Comparison of ENCODE assay signal across 8 cellular contexts in genomic region chr6:100880901-100881706, GRCh38. TPM values are rescaled to one million over a fixed set of nuclear protein-coding genes. Genes with fewer than 3 reads are reported as not detected.
DNase-seq lines count a peak whose midpoint lies in the region; ATAC-seq and TF ChIP-seq lines count a peak whose summit lies in the region.

ASCC3 (minus strand) TSS chr6:100881329; CDS start chr6:100867997, 13,332 bp downstream.

- H3K4me1 Mint-ChIP-seq in activated T-helper 1 cell treated with anti-CD3 and anti-CD28 coated beads, Interleukin-12 subunit alpha, Interleukin-12 subunit beta, Interleukin-2, Interleukin-4 antibody, amounts not matched to agents 30 ng/mL and 10 ng/mL and 1 ng/mL, durations not matched to agents 14 hours and 24 hours and 36 hours (ENCODE audit: low read depth), result peaks cover 47% of the 10 kb centered on the region
- H3K4me1 Mint-ChIP-seq in natural killer cell, result peaks cover 29 to 48% of the 10 kb centered on the region in 2 donors

- H3K9me3 ChIP-seq in DOHH2 (ENCODE audit: control insufficient read depth, insufficient read depth, low read length), result peaks cover 2% of the 10 kb centered on the region; the same call in 1 of the 2 replicates
- H3K9me3 ChIP-seq in fibroblast of lung (ENCODE audit: control insufficient read depth, insufficient read depth, low read depth, low read length), result no peaks in the 10 kb centered on the region

- TF ChIP-seq CTCF in DOHH2 (IDR thresholded peaks at IDR 0.05; ENCODE audit: low read depth, low read length, poor library complexity, severe bottlenecking) (no peak), KMS-11 (conservative IDR thresholded peaks at IDR 0.05; ENCODE audit: low read depth, low read length) (no peak), fibroblast of lung (conservative IDR thresholded peaks at IDR 0.05 in 1 of 2, IDR thresholded peaks at IDR 0.05 in 1 of 2; ENCODE audit: low read depth in 1 of 2, low read length in 2 of 2) (no peak), natural killer cell (IDR thresholded peaks at IDR 0.05) (no peak)

- peaks cover 19% of the 10 kb centered on the region for H3K36me3 Mint-ChIP-seq in activated T-helper 1 cell treated with anti-CD3 and anti-CD28 coated beads, Interleukin-12 subunit alpha, Interleukin-12 subunit beta, Interleukin-2, Interleukin-4 antibody, amounts not matched to agents 30 ng/mL and 10 ng/mL and 1 ng/mL, durations not matched to agents 14 hours and 24 hours and 36 hours (ENCODE audit: low read depth)
- no peaks in the 10 kb centered on the region for H3K36me3 Mint-ChIP-seq in natural killer cell

- peaks cover 32% of the 10 kb centered on the region for H3K36me3 ChIP-seq in DOHH2 (ENCODE audit: control insufficient read depth, low read length)
- no peaks in the 10 kb centered on the region for H3K36me3 ChIP-seq in KMS-11 (ENCODE audit: insufficient read depth)
- H3K36me3 ChIP-seq in fibroblast of lung (ENCODE audit: control insufficient read depth, insufficient read depth, low read length), result no peaks in the 10 kb centered on the region

- H3K79me2 ChIP-seq in DOHH2 (ENCODE audit: control insufficient read depth, low read length) (peaks cover 63% of the 10 kb centered on the region), KMS-11 (ENCODE audit: insufficient read depth, low read depth) (peaks cover 41% of the 10 kb centered on the region), fibroblast of lung (ENCODE audit: control insufficient read depth, insufficient read depth, low read length) (peaks cover 48% of the 10 kb centered on the region)

- H3K27me3 Mint-ChIP-seq in activated T-helper 1 cell treated with anti-CD3 and anti-CD28 coated beads, Interleukin-12 subunit alpha, Interleukin-12 subunit beta, Interleukin-2, Interleukin-4 antibody, amounts not matched to agents 30 ng/mL and 10 ng/mL and 1 ng/mL, durations not matched to agents 14 hours and 24 hours and 36 hours (ENCODE audit: insufficient read depth), result peaks cover 3% of the 10 kb centered on the region
- H3K27me3 Mint-ChIP-seq in natural killer cell (ENCODE audit: low read depth in 2 of 2), result no peaks in the 10 kb centered on the region

- H3K4me3 ChIP-seq in DOHH2 (ENCODE audit: low read length) (peak within 1 kb of the TSS; percentile 99), KMS-11 (IDR thresholded peaks at IDR 0.05; ENCODE audit: insufficient read depth, low read depth, low read length) (no peak within 1 kb of the TSS), fibroblast of lung (replicated peaks in 1 of 4; ENCODE audit: control extremely low read depth in 1 of 4, insufficient read depth in 1 of 4, low read depth in 3 of 4, low read length in 4 of 4) (peak within 1 kb of the TSS; percentile 59 to 96 (median 80))

- DNase-seq in RPMI7951 (ENCODE audit: low read depth), result peak; percentile 92
- peak; percentile 89 for DNase-seq in activated T-helper 1 cell treated with anti-CD3 and anti-CD28 coated beads, Interleukin-12 subunit alpha, Interleukin-12 subunit beta, Interleukin-2, Interleukin-4 antibody, amounts not matched to agents 30 ng/mL and 10 ng/mL and 1 ng/mL, durations not matched to agents 14 hours and 24 hours and 36 hours (ENCODE audit: low spot score)
- DNase-seq in fibroblast of lung (ENCODE audit: low read depth in 2 of 2), result peak; percentile 89 to 90
- peak; percentile 87 for DNase-seq in natural killer cell
- peak; percentile 74 to 86 (median 81) for DNase-seq in stimulated activated naive CD4-positive, alpha-beta T cell (lab: John Stamatoyannopoulos, UW)

- ATAC-seq in GM21786 (IDR thresholded peaks at IDR 0.05; ENCODE audit: unreplicated experiment) (peak; percentile 96), natural killer cell (peak; percentile 93 to 97 (median 94))

- no peaks in the 10 kb centered on the region for H3F3A ChIP-seq in DOHH2 (ENCODE audit: control insufficient read depth, insufficient read depth)

- no peaks in the 10 kb centered on the region for H3K9me2 ChIP-seq in DOHH2 (replicated peaks; ENCODE audit: control insufficient read depth, low read length)

- H3K4me2 ChIP-seq in DOHH2 (ENCODE audit: low read length) (peak within 1 kb of the TSS; percentile 88), KMS-11 (peak within 1 kb of the TSS; percentile 88), fibroblast of lung (ENCODE audit: extremely low read depth, insufficient read depth, low read length) (peak within 1 kb of the TSS; percentile 87)

- H3K4me1 ChIP-seq in DOHH2 (ENCODE audit: control insufficient read depth, low read length), result peaks cover 27% of the 10 kb centered on the region
- peaks cover 16% of the 10 kb centered on the region for H3K4me1 ChIP-seq in KMS-11 (ENCODE audit: low read depth, poor library complexity, severe bottlenecking)
- H3K4me1 ChIP-seq in fibroblast of lung (ENCODE audit: control insufficient read depth, extremely low read depth, insufficient read depth, low read length), result no peaks in the 10 kb centered on the region

- H3K27me3 ChIP-seq in DOHH2 (ENCODE audit: control insufficient read depth, low read length) (no peaks in the 10 kb centered on the region), KMS-11 (ENCODE audit: insufficient read depth, low read depth) (no peaks in the 10 kb centered on the region), fibroblast of lung (ENCODE audit: control insufficient read depth, insufficient read depth, low read length) (no peaks in the 10 kb centered on the region)

- H4K20me1 ChIP-seq in DOHH2 (ENCODE audit: control insufficient read depth, insufficient read depth, low read depth, low read length) (no peaks in the 10 kb centered on the region), KMS-11 (ENCODE audit: insufficient read depth) (no peaks in the 10 kb centered on the region), fibroblast of lung (ENCODE audit: control insufficient read depth, extremely low read depth, insufficient read depth, low read length) (no peaks in the 10 kb centered on the region)

- intact Hi-C loops in activated T-helper 1 cell treated with anti-CD3 and anti-CD28 coated beads, Interleukin-12 subunit alpha, Interleukin-12 subunit beta, Interleukin-2, Interleukin-4 antibody, amounts not matched to agents 30 ng/mL and 10 ng/mL and 1 ng/mL, durations not matched to agents 14 hours and 24 hours and 36 hours (cut with micrococcal nuclease), result loop anchor here (1.0 to 10.0 kb wide), 4 partner anchors 16 to 1456 kb away; partner anchors contain the start of genes CCNC and PNISR
- intact Hi-C loops in natural killer cell (cut with micrococcal nuclease), result no loop called here

- H2AFZ ChIP-seq in KMS-11 (ENCODE audit: low read depth) (peak within 1 kb of the TSS; percentile 94), fibroblast of lung (ENCODE audit: low read length) (peak within 1 kb of the TSS; percentile 87)

- H3K27ac ChIP-seq in DOHH2 (ENCODE audit: low read depth, low read length), result peak within 1 kb of the TSS; percentile 54
- H3K27ac ChIP-seq in KMS-11, result peak within 1 kb of the TSS; percentile 83
- peak within 1 kb of the TSS; percentile 96 for H3K27ac ChIP-seq in fibroblast of lung (ENCODE audit: insufficient read depth, low read length)

- H3K9ac ChIP-seq in KMS-11 (peak within 1 kb of the TSS; percentile 86), fibroblast of lung (ENCODE audit: insufficient read depth, low read length) (peak within 1 kb of the TSS; percentile 94)

- peak within 1 kb of the TSS; percentile 100 for H3K27ac Mint-ChIP-seq in activated T-helper 1 cell treated with anti-CD3 and anti-CD28 coated beads, Interleukin-12 subunit alpha, Interleukin-12 subunit beta, Interleukin-2, Interleukin-4 antibody, amounts not matched to agents 30 ng/mL and 10 ng/mL and 1 ng/mL, durations not matched to agents 14 hours and 24 hours and 36 hours
- H3K27ac Mint-ChIP-seq in natural killer cell, result peak within 1 kb of the TSS; percentile 98 to 100

- H3K4me3 Mint-ChIP-seq in activated T-helper 1 cell treated with anti-CD3 and anti-CD28 coated beads, Interleukin-12 subunit alpha, Interleukin-12 subunit beta, Interleukin-2, Interleukin-4 antibody, amounts not matched to agents 30 ng/mL and 10 ng/mL and 1 ng/mL, durations not matched to agents 14 hours and 24 hours and 36 hours, result peak within 1 kb of the TSS; percentile 100
- H3K4me3 Mint-ChIP-seq in natural killer cell, result peak within 1 kb of the TSS; percentile 100

- H3K9me3 Mint-ChIP-seq in activated T-helper 1 cell treated with anti-CD3 and anti-CD28 coated beads, Interleukin-12 subunit alpha, Interleukin-12 subunit beta, Interleukin-2, Interleukin-4 antibody, amounts not matched to agents 30 ng/mL and 10 ng/mL and 1 ng/mL, durations not matched to agents 14 hours and 24 hours and 36 hours, result no peaks in the 10 kb centered on the region
- H3K9me3 Mint-ChIP-seq in natural killer cell, result no peaks in the 10 kb centered on the region

RNA-seq across cellular contexts. Expression of gene ASCC3, which starts in this region (rescaled TPM):
- total RNA-seq in RPMI7951 (2014; rRNA removed; shearing (Covaris generic)), result 40.7 and 42.1 TPM in 2 replicates
- total RNA-seq in activated T-helper 1 cell treated with anti-CD3 and anti-CD28 coated beads, Interleukin-12 subunit alpha, Interleukin-12 subunit beta, Interleukin-2, Interleukin-4 antibody, amounts not matched to agents 30 ng/mL and 10 ng/mL and 1 ng/mL, durations not matched to agents 14 hours and 24 hours and 36 hours, result 70.1 and 70.8 TPM in 2 replicates
- total RNA-seq in fibroblast of lung (55.0 and 75.3 TPM in 2 replicates), natural killer cell (10 to 100 TPM; 42.3 to 50.0 (median 44.1) TPM)
- polyA plus RNA-seq in fibroblast of lung, result 36.2 and 39.4 TPM in 2 replicates
- polyA plus RNA-seq in fibroblast of lung (2012), result 27.0 and 28.5 TPM in 2 replicates
- 20.0 and 22.0 TPM in 2 replicates for polyA minus RNA-seq in fibroblast of lung (ENCODE audit: low replicate concordance)
